ENCODE assay signal across 1 cellular context in the genomic region with DNA sequence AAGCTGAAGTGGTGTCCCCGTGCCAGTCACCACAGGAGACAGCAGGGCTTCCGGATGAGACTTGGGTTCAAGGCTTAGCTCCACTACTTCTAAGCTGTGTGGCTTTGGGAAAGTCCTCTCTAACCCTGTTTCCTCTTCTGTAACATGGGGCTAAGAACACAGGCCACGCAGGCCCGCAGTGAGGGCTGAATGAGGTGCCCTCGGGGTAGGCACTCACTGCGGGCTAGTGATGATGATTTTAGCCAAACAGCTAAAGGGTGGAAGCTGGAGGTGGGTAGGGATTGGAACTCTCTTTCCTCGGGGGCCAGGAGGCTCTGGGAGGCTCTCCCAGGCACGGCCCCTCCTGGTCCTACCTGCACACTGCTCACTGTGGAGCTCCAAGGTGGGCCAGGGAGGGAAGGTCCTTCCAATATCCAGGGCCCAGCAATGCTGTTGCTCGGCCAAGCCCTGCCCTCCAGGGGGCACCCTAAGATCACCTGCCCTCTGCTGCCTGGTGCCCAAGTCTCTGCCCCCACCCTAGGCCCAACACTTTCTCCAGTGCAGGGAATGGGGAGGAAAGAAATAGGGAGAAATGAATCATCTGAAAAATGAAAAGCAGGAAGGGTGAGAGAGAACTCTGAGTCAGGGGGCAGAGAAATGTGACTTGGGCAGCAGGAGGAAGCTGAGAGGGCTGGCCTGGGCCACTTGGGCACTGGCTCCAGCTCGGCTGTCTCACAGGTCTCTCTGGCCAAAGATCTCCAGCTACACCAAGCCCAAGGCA.
TF ChIP-seq lines count a peak whose summit lies in the region.

No MANE protein-coding gene starts in this region.

TF ChIP-seq in endothelial cell of umbilical vein, 7 proteins besides CTCF, POLR2A, EP300 and RAD21:
- TF ChIP-seq FOS (IDR thresholded peaks at IDR 0.05; ENCODE audit: borderline replicate concordance, insufficient read depth, low read length) (peak; percentile 98), GATA2 (IDR thresholded peaks at IDR 0.05; ENCODE audit: insufficient read depth, insufficient read length, low read depth, low read length) (no peak), JUN (IDR thresholded peaks at IDR 0.05; ENCODE audit: borderline replicate concordance, insufficient read depth, insufficient read length, low read depth) (peak; percentile 82), POLR2AphosphoS5 (IDR thresholded peaks at IDR 0.05; ENCODE audit: insufficient read depth, low read depth, low read length) (peak; percentile 70), MYC (IDR thresholded peaks at IDR 0.05; ENCODE audit: low read depth, low read length) (no peak), EZH2 (IDR thresholded peaks at IDR 0.05; ENCODE audit: borderline replicate concordance, low read depth, low read length, severe bottlenecking) (no peak)
